Comparison of ENCODE assay signal across 14 cellular contexts in the genomic region with DNA sequence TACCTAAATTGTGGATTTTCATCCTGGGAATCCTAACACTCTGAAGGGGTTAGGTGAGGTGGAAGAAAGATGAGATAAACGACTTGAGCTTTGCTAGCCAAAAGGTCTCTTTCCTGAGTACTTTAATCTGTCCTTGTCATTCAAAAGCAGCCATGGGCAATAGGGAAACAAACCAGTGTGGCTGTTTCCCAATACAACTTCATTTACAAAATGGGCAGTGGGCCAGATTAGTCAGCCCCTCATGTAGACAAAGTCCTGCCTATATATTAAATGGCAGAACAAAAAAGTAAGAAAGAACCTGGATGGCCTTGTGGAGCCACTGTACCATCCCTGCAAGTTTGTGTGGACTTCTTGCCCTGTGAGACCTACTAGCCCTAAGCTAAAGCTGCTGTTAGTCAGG.
"Had no signal": no experiment of that assay in that cellular context is flagged by ENCODE, and none has a peak within 500 bp of the region (broad histone marks: within the 10 kb centered on the region; RNA-seq: fewer than 3 reads in every experiment).

No MANE protein-coding gene starts in this region.

- H3K4me1 ChIP-seq: adrenal gland, body of pancreas, lower lobe of right lung had no signal

- H3K4me3 ChIP-seq: adrenal gland, body of pancreas, gastroesophageal sphincter, lower lobe of right lung had no signal

- H3K27ac ChIP-seq: adrenal gland, body of pancreas, gastroesophageal sphincter, lower lobe of right lung had no signal

- DNase-seq: activated CD4-positive, alpha-beta T cell treated with anti-CD3 and anti-CD28 coated beads, Interleukin-2, amount 50 U/mL, for 4 hours; activated naive CD4-positive, alpha-beta T cell treated with anti-CD3 and anti-CD28 coated beads, Interleukin-2, amount 50 U/mL, for 16 hours; activated T-cell treated with anti-CD3 and anti-CD28 coated beads, Interleukin-2, amount 50 U/mL, for 1 hour; adrenal gland; body of pancreas; cerebellar nuclear complex; endodermal cell; lower lobe of right lung; naive B cell; posterior cingulate gyrus; right cardiac atrium; stimulated activated naive CD4-positive, alpha-beta T cell treated with Interleukin-2 at 50 U/mL for 16 hours; trophoblast cell had no signal

- H3K36me3 ChIP-seq: adrenal gland, gastroesophageal sphincter, lower lobe of right lung had no signal

- H3K9me3 ChIP-seq: adrenal gland, body of pancreas, lower lobe of right lung had no signal

- H3K27me3 ChIP-seq: body of pancreas, gastroesophageal sphincter had no signal
